In genomic region chr15:89430530-89431341, GRCh38 we compare ENCODE assay signal across 8 cellular contexts.
A peak's percentile ranks its signal among the peaks of the same experiment; 100 is the strongest.
DNase-seq lines count a peak whose midpoint lies in the region; ATAC-seq and TF ChIP-seq lines count a peak whose summit lies in the region.

No MANE protein-coding gene starts in this region.

- CTCF ChIA-PET in HEK293T (lab: Yijun Ruan, JAX) = interaction anchor here (0.6 to 4.6 kb wide), 22 partner anchors 9 to 99 kb away, joined by 3 to 97 read pairs (median 4); no protein-coding TSS in a partner anchor
- CTCF ChIA-PET in T-cell (lab: Charles Lee) = interaction anchor here (1.2 to 4.2 kb wide), 4 partner anchors 12 to 224 kb away, joined by 3 to 21 read pairs (median 8); no protein-coding TSS in a partner anchor

- no peak for TF ChIP-seq POLR2A in uterus (IDR thresholded peaks at IDR 0.05)

- H3K4me3 ChIP-seq in right cardiac atrium (ENCODE audit: low read length) (peak overlapping the region; percentile 40), uterus (peak overlapping the region; percentile 13 to 41)

- H3K27me3 ChIP-seq in right cardiac atrium (ENCODE audit: control insufficient read depth, insufficient read depth) = no peaks in the 10 kb centered on the region
- no peaks in the 10 kb centered on the region for H3K27me3 ChIP-seq in uterus

- ATAC-seq in T-cell (replicated peaks in 1 of 4) (peak; percentile 91 to 97 (median 93)), right cardiac atrium (peak; percentile 92 to 94)

- peaks cover 5 to 9% (median 6%) of the 10 kb centered on the region in 3 donors for H3K4me1 Mint-ChIP-seq in T-cell

- no peaks in the 10 kb centered on the region for H3K36me3 ChIP-seq in uterus

- H3K4me1 ChIP-seq in right cardiac atrium (ENCODE audit: control insufficient read depth, insufficient read depth, low read length) (no peaks in the 10 kb centered on the region), uterus (no peaks in the 10 kb centered on the region)

- peak overlapping the region; percentile 76 to 84 (median 80) for H3K4me3 Mint-ChIP-seq in T-cell

- H3K27ac ChIP-seq in right cardiac atrium (ENCODE audit: low read length) (no peak overlapping the region), uterus (no peak overlapping the region)

- intact Hi-C loops in right cardiac atrium (cut with DNase I) = loop anchor here in 3 of 4 donors (1.0 to 2.0 kb wide), 2 partner anchors 72 kb away; no protein-coding TSS in a partner anchor
- intact Hi-C loops in uterus (cut with DNase I; ENCODE audit: low total_unique reads) = loop anchor here (5.0 kb wide), 1 partner anchor 73 kb away; no protein-coding TSS in a partner anchor

- POLR2A ChIA-PET in HEK293T (lab: Yijun Ruan, JAX) (interaction anchor here (0.6 to 2.0 kb wide), 7 partner anchors 12 to 187 kb away, joined by 3 to 8 read pairs (median 4); partner anchors contain the start of genes FANCI and POLG), T-cell (lab: Charles Lee) (no interaction called here)

- H3K27ac Mint-ChIP-seq in T-cell = no peak overlapping the region

- no peaks in the 10 kb centered on the region for H3K36me3 Mint-ChIP-seq in T-cell

- H3K9me3 ChIP-seq in right cardiac atrium (ENCODE audit: control insufficient read depth, low read length) = no peaks in the 10 kb centered on the region
- no peaks in the 10 kb centered on the region for H3K9me3 ChIP-seq in uterus

- DNase-seq in GM04504 (ENCODE audit: low read depth) (peak; percentile 46), HEK293T (ENCODE audit: extremely low spot score) (peak; percentile 96), NCI-H1092 (lab: John Stamatoyannopoulos, UW) (peak; percentile 65), T-cell (peak; percentile 49 to 91 (median 80)), amniotic epithelial cell (ENCODE audit: low read depth) (peak; percentile 37), right cardiac atrium (peak; percentile 81 to 94 (median 94)), pulmonary artery endothelial cell (ENCODE audit: low read depth, low spot score) (peak; percentile 7), uterus (peak; percentile 75 to 85)

- peak; percentile 92 to 98 (median 94) for TF ChIP-seq CTCF in uterus (IDR thresholded peaks at IDR 0.05)

- no peaks in the 10 kb centered on the region for H3K9me3 Mint-ChIP-seq in T-cell

- 3% methylated on average over 44 of the region's 44 CpGs for WGBS in right cardiac atrium

- peaks cover 24 to 29% of the 10 kb centered on the region in 2 donors for H3K27me3 Mint-ChIP-seq in T-cell

TF ChIP-seq in HEK293T, 16 proteins besides CTCF, POLR2A, EP300 and RAD21:
- TF ChIP-seq CTBP1 (IDR thresholded peaks at IDR 0.05; ENCODE audit: borderline replicate concordance) = no peak
- no peak for TF ChIP-seq TARDBP (IDR thresholded peaks at IDR 0.05)
- no peak for TF ChIP-seq NFRKB (IDR thresholded peaks at IDR 0.05)
- no peak for TF ChIP-seq SP1 (IDR thresholded peaks at IDR 0.05)
- TF ChIP-seq L3MBTL2 (conservative IDR thresholded peaks at IDR 0.05) = peak; percentile 72
- no peak for TF ChIP-seq LEF1 (IDR thresholded peaks at IDR 0.05; ENCODE audit: borderline replicate concordance)
- no peak for TF ChIP-seq BHLHE40 (IDR thresholded peaks at IDR 0.05; ENCODE audit: borderline replicate concordance)
- TF ChIP-seq, protein P1, sequence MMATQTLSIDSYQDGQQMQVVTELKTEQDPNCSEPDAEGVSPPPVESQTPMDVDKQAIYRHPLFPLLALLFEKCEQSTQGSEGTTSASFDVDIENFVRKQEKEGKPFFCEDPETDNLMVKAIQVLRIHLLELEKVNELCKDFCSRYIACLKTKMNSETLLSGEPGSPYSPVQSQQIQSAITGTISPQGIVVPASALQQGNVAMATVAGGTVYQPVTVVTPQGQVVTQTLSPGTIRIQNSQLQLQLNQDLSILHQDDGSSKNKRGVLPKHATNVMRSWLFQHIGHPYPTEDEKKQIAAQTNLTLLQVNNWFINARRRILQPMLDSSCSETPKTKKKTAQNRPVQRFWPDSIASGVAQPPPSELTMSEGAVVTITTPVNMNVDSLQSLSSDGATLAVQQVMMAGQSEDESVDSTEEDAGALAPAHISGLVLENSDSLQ (IDR thresholded peaks at IDR 0.05) = no peak

Comparison
In these comparisons a context has a peak if more than half of its experiments do, and no peak if none do; other contexts are left out.
1. DNase-seq: peak in every context shown above with its lines; median percentile 96 in HEK293T; 94 in right cardiac atrium; 80 in uterus; 80 in T-cell; 65 in NCI-H1092; 46 in GM04504; 37 in amniotic epithelial cell; 7 in pulmonary artery endothelial cell.